ENCODE assay signal across 18 cellular contexts in genomic region chr19:34325181-34325580, GRCh38. TPM values are rescaled to one million over a fixed set of nuclear protein-coding genes. Genes with fewer than 3 reads are reported as not detected.
DNase-seq lines count a peak whose midpoint lies in the region; ATAC-seq and TF ChIP-seq lines count a peak whose summit lies in the region.
"Had no signal": no experiment of that assay in that cellular context is flagged by ENCODE, and none has a peak within 500 bp of the region (broad histone marks: within the 10 kb centered on the region; RNA-seq: fewer than 3 reads in every experiment).

No MANE protein-coding gene starts in this region.

- H3K79me2 ChIP-seq in trophoblast cell (ENCODE audit: control insufficient read depth, insufficient read depth, low read length, poor library complexity): peaks cover 2% of the 10 kb centered on the region

- no peak overlapping the region for H3K4me3 Mint-ChIP-seq in IgD-negative memory B cell
- peak overlapping the region; percentile 35 for H3K4me3 Mint-ChIP-seq in endothelial cell (ENCODE audit: unreplicated experiment)
- H3K4me3 Mint-ChIP-seq: CD14-positive monocyte had no signal

- H3K4me3 ChIP-seq in trophoblast cell (ENCODE audit: low read depth, low read length) (no peak overlapping the region), WERI-Rb-1 (ENCODE audit: low read depth, low read length) (no peak overlapping the region)
- H3K4me3 ChIP-seq: GM12878 had no signal

- no peak overlapping the region for H3K14ac ChIP-seq in trophoblast cell (ENCODE audit: low read length)

- H3K36me3 Mint-ChIP-seq in IgD-negative memory B cell (peaks cover 4% of the 10 kb centered on the region), endothelial cell (ENCODE audit: low read depth, unreplicated experiment) (peaks cover 51% of the 10 kb centered on the region)

- H3K4me2 ChIP-seq in trophoblast cell (ENCODE audit: low read length): no peak overlapping the region

- no peak overlapping the region for H3K23ac ChIP-seq in trophoblast cell (ENCODE audit: low read length)

- ATAC-seq in esophagus mucosa (no peak), GM21619 (IDR thresholded peaks at IDR 0.05; ENCODE audit: unreplicated experiment) (no peak)
- ATAC-seq: GM12878, Panc1 had no signal

- peak overlapping the region in 2 of 3 donors; percentile 10 to 88 for H3K27ac Mint-ChIP-seq in IgD-negative memory B cell
- H3K27ac Mint-ChIP-seq in endothelial cell (ENCODE audit: unreplicated experiment): no peak overlapping the region
- H3K27ac Mint-ChIP-seq: CD14-positive monocyte had no signal

- peaks cover 5% of the 10 kb centered on the region for H3K79me1 ChIP-seq in trophoblast cell (ENCODE audit: low read length)

- H3K27ac ChIP-seq in C4-2B: peak overlapping the region; percentile 59
- no peak overlapping the region for H3K27ac ChIP-seq in trophoblast cell (ENCODE audit: low read depth, low read length)
- no peak overlapping the region for H3K27ac ChIP-seq in WERI-Rb-1

- no CpG with 5 or more reads among the region's 4 CpGs for WGBS in trophoblast cell (ENCODE audit: extremely low coverage, insufficient coverage, insufficient read length)

- H3K4me1 ChIP-seq in trophoblast cell (ENCODE audit: control insufficient read depth in 1 of 2, insufficient read depth in 2 of 2, low read length in 2 of 2): peaks cover 9 to 19% of the 10 kb centered on the region in 2 experiments

- H3K9ac ChIP-seq in trophoblast cell (ENCODE audit: low read length): no peak overlapping the region

- no peaks in the 10 kb centered on the region for H3K27me3 ChIP-seq in trophoblast cell (ENCODE audit: insufficient read depth, low read length)
- no peaks in the 10 kb centered on the region for H3K27me3 ChIP-seq in WERI-Rb-1 (ENCODE audit: insufficient read depth, low read depth, severe bottlenecking)

- H3K9me3 Mint-ChIP-seq in IgD-negative memory B cell (no peaks in the 10 kb centered on the region), endothelial cell (ENCODE audit: unreplicated experiment) (no peaks in the 10 kb centered on the region)

- H3K27me3 Mint-ChIP-seq in IgD-negative memory B cell (no peaks in the 10 kb centered on the region), endothelial cell (ENCODE audit: unreplicated experiment) (no peaks in the 10 kb centered on the region)

- H2BK120ac ChIP-seq in trophoblast cell (ENCODE audit: insufficient read depth, low read length, poor library complexity): peak overlapping the region; percentile 7

- H3K4me1 Mint-ChIP-seq in IgD-negative memory B cell (peaks cover 0 to 2% (median 0%) of the 10 kb centered on the region in 3 donors), endothelial cell (ENCODE audit: unreplicated experiment) (peaks cover 8% of the 10 kb centered on the region)
- H3K4me1 Mint-ChIP-seq: CD14-positive monocyte had no signal

- no peak overlapping the region for H2AFZ ChIP-seq in trophoblast cell (ENCODE audit: insufficient read depth, low read length, poor library complexity)

- no peak overlapping the region for H4K91ac ChIP-seq in trophoblast cell (ENCODE audit: low read depth, low read length)

- H3K9me3 ChIP-seq in trophoblast cell (ENCODE audit: insufficient read depth, low read depth, low read length) (peaks cover 1% of the 10 kb centered on the region), WERI-Rb-1 (ENCODE audit: severe bottlenecking) (no peaks in the 10 kb centered on the region)

- H2AK5ac ChIP-seq in trophoblast cell (ENCODE audit: low read length): no peak overlapping the region

- TF ChIP-seq CTCF in C4-2B (conservative IDR thresholded peaks at IDR 0.05) (no peak), endothelial cell (IDR thresholded peaks at IDR 0.05; ENCODE audit: unreplicated experiment) (no peak), WERI-Rb-1 (IDR thresholded peaks at IDR 0.05; ENCODE audit: low read depth, low read length) (no peak)

- no peak overlapping the region for H3K4ac ChIP-seq in trophoblast cell (ENCODE audit: low read depth, low read length)

- peaks cover 25 to 29% of the 10 kb centered on the region in 2 experiments for H3K36me3 ChIP-seq in trophoblast cell (ENCODE audit: control insufficient read depth in 1 of 2, insufficient read depth in 2 of 2, low read length in 2 of 2)
- H3K36me3 ChIP-seq in WERI-Rb-1: peaks cover 68% of the 10 kb centered on the region

- H2BK5ac ChIP-seq in trophoblast cell (ENCODE audit: low read depth, low read length, poor library complexity): peak overlapping the region; percentile 14

- DNase-seq in endothelial cell (ENCODE audit: low spot score): no peak
- DNase-seq in trophoblast cell: no peak
- no peak for DNase-seq in NCI-H524 treated with DMSO at 0.1 percent for 48 hours (lab: John Stamatoyannopoulos, UW)
- no peak for DNase-seq in WERI-Rb-1
- DNase-seq: DMS53, HCEC 1CT, KG1, NCI-H1105, NCI-H187 treated with DMSO at 0.1 percent for 48 hours, NCI-H82, Right ventricle myocardium superior had no signal

- H2BK12ac ChIP-seq in trophoblast cell (ENCODE audit: low read length): peak overlapping the region; percentile 34

- H4K8ac ChIP-seq in trophoblast cell (ENCODE audit: low read depth, low read length): no peak overlapping the region

- H4K12ac ChIP-seq in trophoblast cell (ENCODE audit: low read depth, low read length): no peak overlapping the region

- peak overlapping the region; percentile 43 for H3K18ac ChIP-seq in trophoblast cell (ENCODE audit: low read length)

RNA-seq across cellular contexts. Expression of gene GPI, which starts 39.8 kb away (rescaled TPM):
- 139 TPM for polyA plus RNA-seq in IgD-negative memory B cell
- total RNA-seq in endothelial cell (ENCODE audit: unreplicated experiment): 133 TPM
- 83.4 and 84.5 TPM in 2 replicates for polyA plus RNA-seq in trophoblast cell (2013)
- total RNA-seq in esophagus mucosa: 230 TPM
